27 cellular contexts compared by ENCODE assay signal in the genomic region with DNA sequence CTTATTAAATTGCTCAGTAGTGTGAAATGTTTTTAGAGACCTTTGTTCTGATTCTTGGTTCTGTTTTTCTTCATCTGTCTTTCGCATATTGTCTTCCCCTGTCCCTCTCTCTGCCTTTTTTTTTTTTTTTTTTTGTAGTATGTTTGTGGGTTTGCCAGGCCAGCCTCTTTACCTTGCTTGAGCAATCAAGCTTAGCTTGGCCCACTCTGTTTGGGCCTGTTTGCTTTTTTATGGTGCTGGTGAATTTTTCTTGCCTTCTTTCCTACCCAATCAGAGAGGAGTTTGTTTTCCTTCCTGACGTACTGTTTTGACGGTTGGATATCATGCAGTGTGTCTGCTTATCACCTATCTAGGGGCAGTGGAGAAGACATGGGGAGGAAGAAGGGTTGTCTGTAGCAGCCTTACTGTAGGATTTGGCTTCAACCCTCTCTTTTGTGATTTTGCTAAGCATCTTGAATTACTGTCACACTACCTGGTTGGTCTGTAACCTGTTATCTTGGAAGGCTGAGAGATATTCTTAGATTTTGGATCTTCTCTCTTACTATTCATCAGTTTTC.
DNase-seq lines count a peak whose midpoint lies in the region; ATAC-seq, FAIRE-seq and TF ChIP-seq lines count a peak whose summit lies in the region.
"Had no signal": no experiment of that assay in that cellular context is flagged by ENCODE, and none has a peak within 500 bp of the region (broad histone marks: within the 10 kb centered on the region; RNA-seq: fewer than 3 reads in every experiment).

No MANE protein-coding gene starts in this region.

- FAIRE-seq in GM12891 (lab: Jason Lieb, UNC): peak; percentile 69
- no peak for FAIRE-seq in HepG2 (lab: Jason Lieb, UNC)
- FAIRE-seq: astrocyte, GM12892 had no signal

- no peak overlapping the region for H2AFZ ChIP-seq in HepG2 (ENCODE audit: low read length)
- H2AFZ ChIP-seq: PC-9 had no signal

- no peak overlapping the region for H3K4me2 ChIP-seq in HepG2 (ENCODE audit: low read depth, low read length)
- H3K4me2 ChIP-seq: PC-9 had no signal

- TF ChIP-seq POLR2A in GM12891 (IDR thresholded peaks at IDR 0.05; ENCODE audit: low read depth, low read length) (no peak), HepG2 (IDR thresholded peaks at IDR 0.05; ENCODE audit: insufficient read depth in 1 of 2, low read depth in 2 of 2, low read length in 2 of 2) (no peak)

- peaks cover 10% of the 10 kb centered on the region for H3K36me3 Mint-ChIP-seq in nephron (ENCODE audit: low read depth)
- H3K36me3 Mint-ChIP-seq: CD14-positive monocyte had no signal

- peaks cover 12% of the 10 kb centered on the region for H3K4me1 Mint-ChIP-seq in nephron

- H3K79me2 ChIP-seq in HepG2 (ENCODE audit: insufficient read depth, low read length): no peaks in the 10 kb centered on the region

- no peak for TF ChIP-seq RAD21 in HepG2 (CRISPR knock-in tag; IDR thresholded peaks at IDR 0.05)

- H3K27me3 ChIP-seq in HepG2 (ENCODE audit: control insufficient read depth in 1 of 2, insufficient read depth in 2 of 2, low read length in 2 of 2): no peaks in the 10 kb centered on the region
- H3K27me3 ChIP-seq: gastrocnemius medialis had no signal

- 95% methylated on average over 3 of the region's 3 CpGs for WGBS in HepG2 (ENCODE audit: low lambda C conversion rate)

- no peak for TF ChIP-seq EP300 in HepG2 (IDR thresholded peaks at IDR 0.05; ENCODE audit: low read depth in 2 of 2, low read length in 2 of 2)
- TF ChIP-seq EP300 in HepG2 (CRISPR knock-in tag; IDR thresholded peaks at IDR 0.05; ENCODE audit: borderline replicate concordance): no peak

- CTCF ChIA-PET in HepG2 (lab: Yijun Ruan, JAX; ENCODE audit: low intra/inter-chr PET ratio, low total read pairs): no interaction called here

- H3K4me1 ChIP-seq in HepG2 (ENCODE audit: insufficient read depth, low read length): peaks cover 17% of the 10 kb centered on the region
- H3K4me1 ChIP-seq: HAP-1 had no signal

- H3K27ac ChIP-seq in HepG2 (ENCODE audit: extremely low read length, insufficient read depth, low read length): no peak overlapping the region
- H3K27ac ChIP-seq: gastrocnemius medialis, PC-9, SK-N-MC, skin epidermis had no signal

- no peaks in the 10 kb centered on the region for H3K9me3 ChIP-seq in HepG2 (ENCODE audit: low read length)
- H3K9me3 ChIP-seq: gastrocnemius medialis, HAP-1 had no signal

- ATAC-seq in GM21619 (IDR thresholded peaks at IDR 0.05; ENCODE audit: unreplicated experiment) (peak; percentile 43), HepG2 (no peak), HG03039 (IDR thresholded peaks at IDR 0.05; ENCODE audit: unreplicated experiment) (no peak)
- ATAC-seq: activated CD8-positive, alpha-beta T cell treated with anti-CD3 and anti-CD28 coated beads, Interleukin-2, amount 10 ng/mL, durations not matched to agents 7 days and 5 days; gastrocnemius medialis had no signal

- no peaks in the 10 kb centered on the region for H3K27me3 Mint-ChIP-seq in nephron (ENCODE audit: low read depth)
- H3K27me3 Mint-ChIP-seq: activated T-cell treated with anti-CD3 and anti-CD28 coated beads, Interleukin-2, amount 50 U/mL, for 24 hours had no signal

- no peaks in the 10 kb centered on the region for H4K20me1 ChIP-seq in HepG2 (ENCODE audit: insufficient read depth, low read length)

- H3K9ac ChIP-seq in HepG2 (ENCODE audit: insufficient read depth, low read depth, low read length): no peak overlapping the region

- DNase-seq in GM12891 (ENCODE audit: insufficient read length, low spot score) (no peak), NCI-H2029 treated with DMSO at 0.1 percent for 48 hours (lab: John Stamatoyannopoulos, UW) (peak; percentile 66), HepG2 (ENCODE audit: low spot score) (no peak), DMS153 treated with DMSO at 0.1 percent for 48 hours (lab: John Stamatoyannopoulos, UW; ENCODE audit: unreplicated experiment) (no peak), GDM1 (lab: John Stamatoyannopoulos, UW) (no peak)
- DNase-seq: activated CD4-positive, CD25-positive, alpha-beta regulatory T cell; activated CD8-positive, alpha-beta T cell treated with anti-CD3 and anti-CD28 coated beads, Interleukin-2, amount 10 ng/mL, durations not matched to agents 7 days and 5 days; activated naive CD4-positive, alpha-beta T cell treated with anti-CD3 and anti-CD28 coated beads, Interleukin-2, amount 50 U/mL, for 16 hours; activated T-cell treated with anti-CD3 and anti-CD28 coated beads, Interleukin-2, amount 50 U/mL, for 24 hours; cerebellar nuclear complex; DMS 273 treated with DMSO at 0.1 percent for 48 hours; effector CD8-positive, alpha-beta T cell; gastrocnemius medialis; GF-D8; NCI-H1092 treated with DMSO at 0.1 percent for 48 hours; NCI-H748 treated with DMSO at 0.1 percent for 48 hours; PC-9; stimulated activated CD4-positive, alpha-beta T cell treated with anti-CD3 and anti-CD28 coated beads, Interleukin-2, amount 100 ng/mL, for 48 hours had no signal

- no peaks in the 10 kb centered on the region for H3K9me3 Mint-ChIP-seq in nephron
- H3K9me3 Mint-ChIP-seq: activated T-cell treated with anti-CD3 and anti-CD28 coated beads, Interleukin-2, amount 50 U/mL, for 24 hours had no signal

- no peak overlapping the region for H3K4me3 Mint-ChIP-seq in nephron
- H3K4me3 Mint-ChIP-seq: activated CD8-positive, alpha-beta T cell treated with anti-CD3 and anti-CD28 coated beads, Interleukin-2, amount 10 ng/mL, durations not matched to agents 7 days and 5 days; activated T-cell treated with anti-CD3 and anti-CD28 coated beads, Interleukin-2, amount 50 U/mL, for 24 hours; CD14-positive monocyte had no signal

- H3K4me3 ChIP-seq in HepG2 (replicated peaks in 1 of 3; ENCODE audit: insufficient read depth in 1 of 3, low read depth in 2 of 3, low read length in 3 of 3): no peak overlapping the region
- H3K4me3 ChIP-seq: gastrocnemius medialis, HAP-1, PC-9, SK-N-MC, skin epidermis had no signal

- intact Hi-C loops in HepG2 (cut with micrococcal nuclease; ENCODE audit: unreplicated experiment): no loop called here

- POLR2A ChIA-PET in HepG2 (lab: Yijun Ruan, JAX): no interaction called here

- BruUV-seq in HepG2 (replicated peaks; lab: Mats Ljungman, UMichigan): no TSS peak

- peak overlapping the region in 2 of 3 experiments; percentile 27 to 68 for H3K27ac Mint-ChIP-seq in nephron
- H3K27ac Mint-ChIP-seq: activated CD8-positive, alpha-beta T cell treated with anti-CD3 and anti-CD28 coated beads, Interleukin-2, amount 10 ng/mL, durations not matched to agents 7 days and 5 days; activated T-cell treated with anti-CD3 and anti-CD28 coated beads, Interleukin-2, amount 50 U/mL, for 24 hours; CD14-positive monocyte had no signal

- TF ChIP-seq CTCF in nephron (IDR thresholded peaks at IDR 0.05; ENCODE audit: unreplicated experiment in 3 of 3) (no peak), HepG2 (CRISPR knock-in tag; IDR thresholded peaks at IDR 0.05) (no peak)

- no peaks in the 10 kb centered on the region for H3K36me3 ChIP-seq in HepG2 (replicated peaks in 1 of 2; ENCODE audit: control insufficient read depth in 1 of 2, insufficient read depth in 2 of 2, low read length in 2 of 2)
- H3K36me3 ChIP-seq: gastrocnemius medialis, HAP-1 had no signal

- in situ Hi-C loops in HepG2 (cut with HindIII; ENCODE audit: extremely low pct_ligation_motif_present, low pct_unique_long_range_greater_than_20kb): loop anchor here (25.0 kb wide), 1 partner anchor 519 kb away; no protein-coding TSS in a partner anchor

TF ChIP-seq in GM12891, 5 proteins besides CTCF, POLR2A, EP300 and RAD21:
- no peak for TF ChIP-seq TAF1 (IDR thresholded peaks at IDR 0.05; ENCODE audit: low read depth, low read length)
TF ChIP-seq in GM12891: peak in this region for 0.

TF ChIP-seq in HepG2, 621 proteins besides CTCF, POLR2A, EP300 and RAD21 (continues in another document):
- TF ChIP-seq NPAS2 (CRISPR knock-in tag; IDR thresholded peaks at IDR 0.05; ENCODE audit: borderline replicate concordance): no peak
- TF ChIP-seq, protein P1, sequence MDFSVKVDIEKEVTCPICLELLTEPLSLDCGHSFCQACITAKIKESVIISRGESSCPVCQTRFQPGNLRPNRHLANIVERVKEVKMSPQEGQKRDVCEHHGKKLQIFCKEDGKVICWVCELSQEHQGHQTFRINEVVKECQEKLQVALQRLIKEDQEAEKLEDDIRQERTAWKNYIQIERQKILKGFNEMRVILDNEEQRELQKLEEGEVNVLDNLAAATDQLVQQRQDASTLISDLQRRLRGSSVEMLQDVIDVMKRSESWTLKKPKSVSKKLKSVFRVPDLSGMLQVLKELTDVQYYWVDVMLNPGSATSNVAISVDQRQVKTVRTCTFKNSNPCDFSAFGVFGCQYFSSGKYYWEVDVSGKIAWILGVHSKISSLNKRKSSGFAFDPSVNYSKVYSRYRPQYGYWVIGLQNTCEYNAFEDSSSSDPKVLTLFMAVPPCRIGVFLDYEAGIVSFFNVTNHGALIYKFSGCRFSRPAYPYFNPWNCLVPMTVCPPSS (IDR thresholded peaks at IDR 0.05): no peak
- no peak for TF ChIP-seq ZNF12 (CRISPR knock-in tag; IDR thresholded peaks at IDR 0.05)
- no peak for TF ChIP-seq POLR2AphosphoS5 (IDR thresholded peaks at IDR 0.05; ENCODE audit: low read depth, low read length)
- TF ChIP-seq, protein P2, sequence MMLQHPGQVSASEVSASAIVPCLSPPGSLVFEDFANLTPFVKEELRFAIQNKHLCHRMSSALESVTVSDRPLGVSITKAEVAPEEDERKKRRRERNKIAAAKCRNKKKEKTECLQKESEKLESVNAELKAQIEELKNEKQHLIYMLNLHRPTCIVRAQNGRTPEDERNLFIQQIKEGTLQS (CRISPR knock-in tag; IDR thresholded peaks at IDR 0.05): no peak
- TF ChIP-seq CBX5 (CRISPR knock-in tag; IDR thresholded peaks at IDR 0.05; ENCODE audit: borderline replicate concordance): no peak
- TF ChIP-seq TOE1 (CRISPR knock-in tag; IDR thresholded peaks at IDR 0.05): no peak
- TF ChIP-seq THYN1 (CRISPR knock-in tag; IDR thresholded peaks at IDR 0.05; ENCODE audit: borderline replicate concordance, low read depth): no peak
